In the genomic region with DNA sequence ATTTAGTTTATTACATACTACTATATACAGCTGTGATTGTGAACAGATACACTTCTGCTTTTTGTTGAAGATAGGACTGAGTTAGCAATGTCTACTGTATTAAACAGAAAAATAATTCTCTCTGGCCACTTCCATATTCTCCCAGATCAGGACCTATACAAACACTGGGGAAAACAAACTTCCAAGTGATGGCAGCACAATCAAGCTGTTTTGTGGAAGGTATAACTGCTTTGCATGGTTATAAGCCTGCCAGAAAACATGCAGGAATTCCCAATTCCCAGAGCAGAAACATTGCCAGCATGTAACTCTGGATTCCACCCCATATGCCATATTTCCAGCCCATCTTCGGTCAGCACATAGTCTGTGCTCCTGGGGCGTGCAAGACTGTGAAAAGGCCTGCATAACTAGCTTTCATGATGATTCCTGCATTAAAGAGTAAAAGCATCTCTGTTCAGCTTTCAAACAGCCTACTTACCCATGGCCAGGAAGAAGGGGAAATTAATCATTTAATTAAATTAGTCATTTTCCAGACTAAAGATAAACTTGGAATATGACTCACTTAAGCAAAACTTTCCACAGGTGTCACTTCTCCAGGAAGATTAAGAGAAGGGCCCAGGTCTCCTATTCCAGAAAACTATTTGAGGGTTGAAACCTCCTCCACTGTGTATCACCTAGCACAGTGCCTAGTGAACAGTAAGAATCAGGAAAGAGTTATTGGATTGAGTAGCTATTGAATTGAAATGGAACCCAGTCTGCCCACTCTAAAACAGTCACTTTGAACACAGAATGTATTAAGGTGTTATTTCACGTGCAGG, we compare ENCODE assay signal across 22 cellular contexts.
DNase-seq lines count a peak whose midpoint lies in the region; ATAC-seq and TF ChIP-seq lines count a peak whose summit lies in the region.
"Had no signal": no experiment of that assay in that cellular context is flagged by ENCODE, and none has a peak within 500 bp of the region (broad histone marks: within the 10 kb centered on the region; RNA-seq: fewer than 3 reads in every experiment).

No MANE protein-coding gene starts in this region.

- POLR2A ChIA-PET in activated CD4-positive, alpha-beta T cell treated with anti-CD3 and anti-CD28 coated beads for 36 hours (lab: Charles Lee): no interaction called here

- CTCF ChIA-PET in activated CD4-positive, alpha-beta T cell treated with anti-CD3 and anti-CD28 coated beads for 36 hours (lab: Charles Lee): interaction anchor here (0.6 kb wide), 2 partner anchors 16 to 105 kb away, joined by 3 read pairs; no protein-coding TSS in a partner anchor

- H3K27ac Mint-ChIP-seq in activated CD4-positive, alpha-beta T cell treated with anti-CD3 and anti-CD28 coated beads for 36 hours: no peak overlapping the region
- H3K27ac Mint-ChIP-seq: activated naive CD4-positive, alpha-beta T cell treated with anti-CD3 and anti-CD28 coated beads, Interleukin-2, amount 10 ng/mL, durations not matched to agents 7 days and 5 days; activated T-cell treated with anti-CD3 and anti-CD28 coated beads, Interleukin-2, amount 50 U/mL, for 72 hours; HFFc6; naive B cell had no signal

- no peaks in the 10 kb centered on the region for H3K36me3 Mint-ChIP-seq in activated CD4-positive, alpha-beta T cell treated with anti-CD3 and anti-CD28 coated beads for 36 hours (ENCODE audit: low read depth)
- H3K36me3 Mint-ChIP-seq: activated naive CD4-positive, alpha-beta T cell treated with anti-CD3 and anti-CD28 coated beads, Interleukin-2, amount 10 ng/mL, durations not matched to agents 7 days and 5 days; naive B cell had no signal

- H3K4me3 ChIP-seq in choroid plexus epithelial cell (ENCODE audit: low read depth, low read length): no peak overlapping the region
- H3K4me3 ChIP-seq: tibial nerve had no signal

- TF ChIP-seq CTCF in choroid plexus epithelial cell (conservative IDR thresholded peaks at IDR 0.05; ENCODE audit: low read depth, low read length): no peak

- ATAC-seq in left lobe of liver (peak; percentile 26), HG02970 (IDR thresholded peaks at IDR 0.05; ENCODE audit: low FRiP score, unreplicated experiment) (no peak)
- ATAC-seq in activated CD4-positive, alpha-beta T cell treated with anti-CD3 and anti-CD28 coated beads for 36 hours: no peak
- ATAC-seq: activated T-cell treated with anti-CD3 and anti-CD28 coated beads, Interleukin-2, amount 50 U/mL, for 72 hours; left colon; Panc1; stimulated activated naive CD8-positive, alpha-beta T cell treated with anti-CD3 and anti-CD28 coated beads, Interleukin-15, Interleukin-2, amounts not matched to agents 100 U/mL and 50 U/mL, for 24 hours had no signal

- peaks cover 2% of the 10 kb centered on the region for H3K9me3 Mint-ChIP-seq in activated CD4-positive, alpha-beta T cell treated with anti-CD3 and anti-CD28 coated beads for 36 hours (ENCODE audit: low read depth)
- H3K9me3 Mint-ChIP-seq: naive B cell had no signal

- no peaks in the 10 kb centered on the region for H3K27me3 Mint-ChIP-seq in activated CD4-positive, alpha-beta T cell treated with anti-CD3 and anti-CD28 coated beads for 36 hours
- H3K27me3 Mint-ChIP-seq: activated naive CD4-positive, alpha-beta T cell treated with anti-CD3 and anti-CD28 coated beads, Interleukin-2, amount 10 ng/mL, durations not matched to agents 7 days and 5 days; naive B cell had no signal

- H3K4me3 Mint-ChIP-seq in activated CD4-positive, alpha-beta T cell treated with anti-CD3 and anti-CD28 coated beads for 36 hours: no peak overlapping the region
- H3K4me3 Mint-ChIP-seq: activated naive CD4-positive, alpha-beta T cell treated with anti-CD3 and anti-CD28 coated beads, Interleukin-2, amount 10 ng/mL, durations not matched to agents 7 days and 5 days; activated T-cell treated with anti-CD3 and anti-CD28 coated beads, Interleukin-2, amount 50 U/mL, for 72 hours; HFFc6; naive B cell had no signal

- peak; percentile 10 for DNase-seq in DMS53 (lab: John Stamatoyannopoulos, UW)
- DNase-seq in DMS53 treated with DMSO at 0.1 percent for 48 hours (lab: John Stamatoyannopoulos, UW; ENCODE audit: unreplicated experiment): no peak
- DNase-seq in NCI-H446 treated with DMSO at 0.1 percent for 48 hours (lab: John Stamatoyannopoulos, UW): peak; percentile 85
- DNase-seq in choroid plexus epithelial cell (ENCODE audit: low read depth): peak; percentile 4
- DNase-seq in left lobe of liver (ENCODE audit: low spot score): no peak
- no peak for DNase-seq in activated CD4-positive, alpha-beta T cell treated with anti-CD3 and anti-CD28 coated beads for 36 hours
- DNase-seq in NCI-H1092 (lab: John Stamatoyannopoulos, UW): no peak
- DNase-seq: activated CD4-positive, alpha-beta T cell treated with anti-CD3 and anti-CD28 coated beads for 4 hours; activated naive CD4-positive, alpha-beta T cell treated with anti-CD3 and anti-CD28 coated beads, Interleukin-2, amount 10 ng/mL, durations not matched to agents 7 days and 5 days; activated T-cell treated with anti-CD3 and anti-CD28 coated beads, Interleukin-2, amount 50 U/mL, for 72 hours; central memory CD4-positive, alpha-beta T cell; HFFc6; left colon; mesenchymal stem cell; naive B cell; NCI-H2081 treated with DMSO at 0.1 percent for 48 hours; retina; stimulated activated CD4-positive, alpha-beta T cell treated with anti-CD3 and anti-CD28 coated beads, Interleukin-4, amount 100 ng/mL, for 24 hours; stimulated activated naive CD8-positive, alpha-beta T cell treated with anti-CD3 and anti-CD28 coated beads, Interleukin-15, Interleukin-2, amounts not matched to agents 100 U/mL and 50 U/mL, for 24 hours had no signal

- no peaks in the 10 kb centered on the region for H3K4me1 Mint-ChIP-seq in activated CD4-positive, alpha-beta T cell treated with anti-CD3 and anti-CD28 coated beads for 36 hours
- H3K4me1 Mint-ChIP-seq: activated naive CD4-positive, alpha-beta T cell treated with anti-CD3 and anti-CD28 coated beads, Interleukin-2, amount 10 ng/mL, durations not matched to agents 7 days and 5 days; naive B cell had no signal

- intact Hi-C loops in activated CD4-positive, alpha-beta T cell treated with anti-CD3 and anti-CD28 coated beads for 36 hours (cut with DNase I, micrococcal nuclease): no loop called here

Comparison
In these comparisons a context has a peak if more than half of its experiments do, and no peak if none do; other contexts are left out.
1. DNase-seq: peak in DMS53 (single experiment), NCI-H446 treated with DMSO at 0.1 percent for 48 hours (single experiment) and choroid plexus epithelial cell (single experiment); none in DMS53 treated with DMSO at 0.1 percent for 48 hours (single experiment), left lobe of liver (single experiment), activated CD4-positive, alpha-beta T cell treated with anti-CD3 and anti-CD28 coated beads for 36 hours (single experiment) and NCI-H1092 (single experiment).